Comparison of ENCODE assay signal across 16 cellular contexts in the genomic region with DNA sequence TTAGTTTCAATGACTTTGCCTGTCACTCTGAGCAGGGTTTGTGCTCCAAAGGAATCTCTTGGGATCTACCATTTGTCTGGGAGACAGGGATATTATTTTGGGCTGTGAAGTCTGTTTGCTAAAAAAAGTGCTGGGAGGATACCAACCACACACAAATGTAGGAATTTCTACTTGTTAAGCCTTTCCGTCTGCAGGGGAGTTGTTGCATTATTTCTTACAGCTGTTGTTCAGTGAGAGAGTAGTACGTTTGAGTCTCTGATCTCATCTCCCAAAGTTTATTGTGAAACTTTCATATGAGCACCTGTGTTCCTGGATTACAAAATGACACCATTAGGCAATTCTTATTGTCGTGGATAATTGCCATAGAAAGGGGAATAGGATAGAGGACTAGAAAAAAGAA.
DNase-seq lines count a peak whose midpoint lies in the region; ATAC-seq, FAIRE-seq and TF ChIP-seq lines count a peak whose summit lies in the region.
"Had no signal": no experiment of that assay in that cellular context is flagged by ENCODE, and none has a peak within 500 bp of the region (broad histone marks: within the 10 kb centered on the region; RNA-seq: fewer than 3 reads in every experiment).

No MANE protein-coding gene starts in this region.

- H3K9me3 Mint-ChIP-seq in astrocyte (ENCODE audit: unreplicated experiment) (no peaks in the 10 kb centered on the region), nephron (no peaks in the 10 kb centered on the region)
- H3K9me3 Mint-ChIP-seq in activated T-cell treated with anti-CD3 and anti-CD28 coated beads, Interleukin-2, amount 50 U/mL, for 72 hours = no peaks in the 10 kb centered on the region
- H3K9me3 Mint-ChIP-seq: activated naive CD8-positive, alpha-beta T cell treated with anti-CD3 and anti-CD28 coated beads, Interleukin-2, amount 50 U/mL, for 24 hours had no signal

- no peaks in the 10 kb centered on the region for H3K79me2 ChIP-seq in astrocyte (ENCODE audit: insufficient read depth, low read length)

- H3K27me3 ChIP-seq in astrocyte (ENCODE audit: insufficient read depth, low read length) (no peaks in the 10 kb centered on the region), gastroesophageal sphincter (no peaks in the 10 kb centered on the region)

- H3K4me1 Mint-ChIP-seq in astrocyte (ENCODE audit: low read depth, unreplicated experiment) (peaks cover 9% of the 10 kb centered on the region), nephron (peaks cover 40% of the 10 kb centered on the region)
- no peaks in the 10 kb centered on the region for H3K4me1 Mint-ChIP-seq in activated T-cell treated with anti-CD3 and anti-CD28 coated beads, Interleukin-2, amount 50 U/mL, for 72 hours (ENCODE audit: low read depth)
- H3K4me1 Mint-ChIP-seq: activated naive CD8-positive, alpha-beta T cell treated with anti-CD3 and anti-CD28 coated beads, Interleukin-2, amount 50 U/mL, for 24 hours had no signal

- H3K27ac Mint-ChIP-seq in astrocyte (ENCODE audit: unreplicated experiment) = no peak overlapping the region
- H3K27ac Mint-ChIP-seq in nephron = peak overlapping the region; percentile 15 to 83 (median 35)
- no peak overlapping the region for H3K27ac Mint-ChIP-seq in activated T-cell treated with anti-CD3 and anti-CD28 coated beads, Interleukin-2, amount 50 U/mL, for 72 hours
- H3K27ac Mint-ChIP-seq: activated naive CD8-positive, alpha-beta T cell treated with anti-CD3 and anti-CD28 coated beads, Interleukin-2, amount 50 U/mL, for 24 hours; HFFc6; natural killer cell treated with Interleukin-12 subunit alpha and Interleukin-12 subunit beta and Interleukin-15 and Interleukin-18, amount 100 ng/mL, for 72 hours had no signal

- WGBS in gastroesophageal sphincter (ENCODE audit: low coverage in 1 of 2), 2 donors = 16 to 33% methylated on average over 2 to 3 of the region's 3 CpGs

- TF ChIP-seq POLR2A in gastroesophageal sphincter (IDR thresholded peaks at IDR 0.05) = no peak

- TF ChIP-seq CTCF in astrocyte (IDR thresholded peaks at IDR 0.05; ENCODE audit: insufficient read depth, low read depth, low read length) (no peak), gastroesophageal sphincter (IDR thresholded peaks at IDR 0.05) (no peak), nephron (IDR thresholded peaks at IDR 0.05; ENCODE audit: unreplicated experiment in 3 of 3) (no peak)

- no peak overlapping the region for H3K4me2 ChIP-seq in astrocyte (ENCODE audit: low read length)
- H3K4me2 ChIP-seq: KMS-11 had no signal

- no peaks in the 10 kb centered on the region for H3K36me3 Mint-ChIP-seq in astrocyte (ENCODE audit: low read depth, unreplicated experiment)
- H3K36me3 Mint-ChIP-seq in nephron (ENCODE audit: low read depth) = no peaks in the 10 kb centered on the region
- no peaks in the 10 kb centered on the region for H3K36me3 Mint-ChIP-seq in activated T-cell treated with anti-CD3 and anti-CD28 coated beads, Interleukin-2, amount 50 U/mL, for 72 hours (ENCODE audit: insufficient read depth in 2 of 2)
- H3K36me3 Mint-ChIP-seq: natural killer cell treated with Interleukin-12 subunit alpha and Interleukin-12 subunit beta and Interleukin-15 and Interleukin-18, amount 100 ng/mL, for 72 hours had no signal

- H2AFZ ChIP-seq in astrocyte (ENCODE audit: low read depth, low read length) = no peak overlapping the region

- H3K27me3 Mint-ChIP-seq in astrocyte (ENCODE audit: low read depth, unreplicated experiment) (peaks cover under 1% of the 10 kb centered on the region), nephron (ENCODE audit: low read depth) (no peaks in the 10 kb centered on the region)
- peaks cover 17% of the 10 kb centered on the region for H3K27me3 Mint-ChIP-seq in activated T-cell treated with anti-CD3 and anti-CD28 coated beads, Interleukin-2, amount 50 U/mL, for 72 hours (ENCODE audit: low read depth)

- no peak overlapping the region for H3K4me3 ChIP-seq in astrocyte (ENCODE audit: insufficient read depth, low read depth, low read length)
- H3K4me3 ChIP-seq in gastroesophageal sphincter = no peak overlapping the region

- peak; percentile 84 for ATAC-seq in gastroesophageal sphincter
- ATAC-seq in HG02852 (IDR thresholded peaks at IDR 0.05; ENCODE audit: unreplicated experiment) = no peak
- no peak for ATAC-seq in activated T-cell treated with anti-CD3 and anti-CD28 coated beads, Interleukin-2, amount 50 U/mL, for 72 hours (replicated peaks in 1 of 2)
- ATAC-seq: activated naive CD8-positive, alpha-beta T cell treated with anti-CD3 and anti-CD28 coated beads, Interleukin-2, amount 50 U/mL, for 24 hours; natural killer cell treated with Interleukin-12 subunit alpha and Interleukin-12 subunit beta and Interleukin-15 and Interleukin-18, amount 100 ng/mL, for 72 hours had no signal

- H3K4me1 ChIP-seq in astrocyte (ENCODE audit: insufficient read depth, low read length) (no peaks in the 10 kb centered on the region), gastroesophageal sphincter (no peaks in the 10 kb centered on the region)

- H3K36me3 ChIP-seq in astrocyte (ENCODE audit: insufficient read depth, low read length) (no peaks in the 10 kb centered on the region), gastroesophageal sphincter (no peaks in the 10 kb centered on the region)

- H3K9me3 ChIP-seq in astrocyte (ENCODE audit: insufficient read depth, low read depth, low read length) (no peaks in the 10 kb centered on the region), gastroesophageal sphincter (no peaks in the 10 kb centered on the region)

- FAIRE-seq in GM18507 (lab: Jason Lieb, UNC) (peak; percentile 58), astrocyte (lab: Jason Lieb, UNC) (no peak)

- TF ChIP-seq EP300 in gastroesophageal sphincter (IDR thresholded peaks at IDR 0.05) = no peak

- no peak for DNase-seq in GM18507 (ENCODE audit: extremely low spot score, insufficient read length, low read depth)
- peak; percentile 5 for DNase-seq in astrocyte (ENCODE audit: low read depth)
- DNase-seq in activated T-cell treated with anti-CD3 and anti-CD28 coated beads, Interleukin-2, amount 50 U/mL, for 72 hours = no peak
- DNase-seq in GM19238 (ENCODE audit: insufficient read length, low spot score) = no peak
- DNase-seq in NCI-H146 (lab: John Stamatoyannopoulos, UW) = no peak
- DNase-seq: activated CD8-positive, alpha-beta memory T cell treated with anti-CD3 and anti-CD28 coated beads, Interleukin-2, amount 50 U/mL, for 4 hours; activated naive CD8-positive, alpha-beta T cell treated with anti-CD3 and anti-CD28 coated beads, Interleukin-2, amount 50 U/mL, for 24 hours; DMS79 treated with DMSO at 0.1 percent for 48 hours; HFFc6; RPMI8226; stimulated activated CD4-positive, alpha-beta T cell treated with anti-CD3 and anti-CD28 coated beads, Interleukin-12 subunit alpha, Interleukin-12 subunit beta, amount 100 ng/mL, for 4 hours had no signal

- H4K20me1 ChIP-seq in astrocyte (ENCODE audit: insufficient read depth, low read length) = no peaks in the 10 kb centered on the region

- H3K4me3 Mint-ChIP-seq in astrocyte (ENCODE audit: unreplicated experiment) (no peak overlapping the region), nephron (peak overlapping the region in 1 of 3 experiments; percentile 33)
- H3K4me3 Mint-ChIP-seq in activated T-cell treated with anti-CD3 and anti-CD28 coated beads, Interleukin-2, amount 50 U/mL, for 72 hours = no peak overlapping the region
- H3K4me3 Mint-ChIP-seq: activated naive CD8-positive, alpha-beta T cell treated with anti-CD3 and anti-CD28 coated beads, Interleukin-2, amount 50 U/mL, for 24 hours; HFFc6; natural killer cell treated with Interleukin-12 subunit alpha and Interleukin-12 subunit beta and Interleukin-15 and Interleukin-18, amount 100 ng/mL, for 72 hours had no signal

- H3K9ac ChIP-seq in astrocyte (ENCODE audit: low read length) = no peak overlapping the region
- H3K9ac ChIP-seq: KMS-11 had no signal

- peak overlapping the region; percentile 1 for H3K27ac ChIP-seq in astrocyte (ENCODE audit: low read depth, low read length)
- H3K27ac ChIP-seq in gastroesophageal sphincter = peak overlapping the region in 1 of 4 donors; percentile 32
- H3K27ac ChIP-seq: KMS-11 had no signal

Comparison
In these comparisons a context has a peak if more than half of its experiments do, and no peak if none do; other contexts are left out.
1. H3K27ac Mint-ChIP-seq: peak in nephron (3 of 3); none in astrocyte (single experiment) and activated T-cell treated with anti-CD3 and anti-CD28 coated beads, Interleukin-2, amount 50 U/mL, for 72 hours (single experiment).